ENCODE assay signal across 12 cellular contexts in genomic region chr6:30816791-30817739, GRCh38.
A peak's percentile ranks its signal among the peaks of the same experiment; 100 is the strongest.
DNase-seq lines count a peak whose midpoint lies in the region; ATAC-seq, FAIRE-seq and TF ChIP-seq lines count a peak whose summit lies in the region.
"Had no signal": no experiment of that assay in that cellular context is flagged by ENCODE, and none has a peak within 500 bp of the region (broad histone marks: within the 10 kb centered on the region; RNA-seq: fewer than 3 reads in every experiment).

No MANE protein-coding gene starts in this region.

- WGBS in GM12878 (ENCODE audit: insufficient coverage, insufficient replicate concordance, low lambda C conversion rate, missing lambda C conversion rate), result 51% methylated on average over 9 of the region's 9 CpGs
- WGBS in suprapubic skin, result 70% methylated on average over 6 of the region's 9 CpGs

- H3K4me3 ChIP-seq in GM12878 (no peak overlapping the region), suprapubic skin (no peak overlapping the region), osteoblast (ENCODE audit: insufficient read depth, low read length) (no peak overlapping the region)
- H3K4me3 ChIP-seq: BLaER1, GM23338 had no signal

- peak overlapping the region; percentile 3; the same call in 1 of the 2 replicates for H3K9ac ChIP-seq in GM12878 (ENCODE audit: control insufficient read depth, insufficient read depth, low read length)
- H3K9ac ChIP-seq: BLaER1 had no signal

- H3K27me3 ChIP-seq in GM12878 (replicated peaks in 1 of 2; ENCODE audit: control insufficient read depth in 2 of 2, insufficient read depth in 2 of 2, low read length in 1 of 2) (no peaks in the 10 kb centered on the region), suprapubic skin (no peaks in the 10 kb centered on the region), osteoblast (ENCODE audit: insufficient read depth, low read length) (no peaks in the 10 kb centered on the region)
- H3K27me3 ChIP-seq: BLaER1 had no signal

- POLR2A ChIA-PET in GM12878 (lab: Charles Lee), result interaction anchor here (0.6 to 3.9 kb wide), 12 partner anchors 35 to 79 kb away, joined by 3 to 14 read pairs (median 4); partner anchors contain the start of genes DDR1 and IER3

- in situ Hi-C loops in GM12878 (cut with MboI), result no loop called here

- peak; percentile 46 for DNase-seq in stimulated activated CD4-positive, alpha-beta T cell treated with anti-CD3 and anti-CD28 coated beads, Interleukin-15, amount 100 ng/mL, for 24 hours
- DNase-seq in stimulated activated CD4-positive, alpha-beta T cell treated with anti-CD3 and anti-CD28 coated beads, Interleukin-12 subunit alpha, Interleukin-12 subunit beta, amount 100 ng/mL, for 4 hours, result no peak
- DNase-seq in GM12878 (ENCODE audit: low read depth, low spot score) (peak; percentile 84), suprapubic skin (ENCODE audit: low spot score in 2 of 2) (no peak), osteoblast (ENCODE audit: insufficient read length, low spot score, missing footprints) (no peak), frontal cortex (ENCODE audit: low spot score in 2 of 2) (no peak), Right ventricle myocardium inferior (ENCODE audit: missing footprints) (no peak)
- DNase-seq: amniotic stem cell, occipital lobe had no signal

- intact Hi-C loops in GM12878 (cut with micrococcal nuclease; ENCODE audit: unreplicated experiment), result loop anchor here (1.0 kb wide), 1 partner anchor 59 kb away; no protein-coding TSS in a partner anchor
- intact Hi-C loops in Right ventricle myocardium inferior (cut with DNase I), result no loop called here

- FAIRE-seq in GM12878 (lab: Jason Lieb, UNC) (peak; percentile 7), frontal cortex (lab: Jason Lieb, UNC) (no peak)

- H4K20me1 ChIP-seq in GM12878 (ENCODE audit: control insufficient read depth, insufficient read depth), result no peaks in the 10 kb centered on the region
- H4K20me1 ChIP-seq in osteoblast (ENCODE audit: insufficient read depth, low read length), result no peaks in the 10 kb centered on the region
- H4K20me1 ChIP-seq: BLaER1 had no signal

- CTCF ChIA-PET in GM12878 (lab: Yijun Ruan, JAX), result interaction anchor here (0.6 to 1.1 kb wide), 3 partner anchors 50 to 263 kb away, joined by 3 read pairs; no protein-coding TSS in a partner anchor

- H3K4me2 ChIP-seq in GM12878 (ENCODE audit: control insufficient read depth, insufficient read depth) (no peak overlapping the region), osteoblast (ENCODE audit: insufficient read depth, low read length) (no peak overlapping the region)
- H3K4me2 ChIP-seq: BLaER1, GM23338 had no signal

- BruUV-seq in GM12878 (replicated peaks; lab: Mats Ljungman, UMichigan), result no TSS peak

- RAD21 ChIA-PET in GM12878 (lab: Charles Lee; ENCODE audit: unreplicated experiment), result interaction anchor here (1.0 to 2.0 kb wide), 8 partner anchors 48 to 79 kb away, joined by 3 to 11 read pairs (median 4); no protein-coding TSS in a partner anchor

- no peak for TF ChIP-seq CTCF in GM12878 (IDR thresholded peaks at IDR 0.05 in 2 of 3, conservative IDR thresholded peaks at IDR 0.05 in 1 of 3; ENCODE audit: control insufficient read depth in 2 of 3, extremely low read depth in 1 of 3, insufficient read depth in 1 of 3, low read depth in 3 of 3, low read length in 3 of 3)
- TF ChIP-seq CTCF in suprapubic skin (IDR thresholded peaks at IDR 0.05), result no peak
- TF ChIP-seq CTCF in osteoblast (IDR thresholded peaks at IDR 0.05; ENCODE audit: extremely low read depth, low read depth, low read length), result no peak

- H3K9me3 ChIP-seq in GM12878 (replicated peaks; ENCODE audit: control insufficient read depth, insufficient read depth, low read length), result peaks cover 3% of the 10 kb centered on the region; the same call in 2 of the 3 replicates
- no peaks in the 10 kb centered on the region for H3K9me3 ChIP-seq in suprapubic skin
- no peaks in the 10 kb centered on the region for H3K9me3 ChIP-seq in osteoblast (ENCODE audit: low read depth, low read length)
- H3K9me3 ChIP-seq: BLaER1 had no signal

- H3K79me2 ChIP-seq in GM12878 (ENCODE audit: control insufficient read depth, insufficient read depth, low read length) (no peaks in the 10 kb centered on the region), osteoblast (ENCODE audit: insufficient read depth, low read length) (no peaks in the 10 kb centered on the region)

- no peaks in the 10 kb centered on the region for H3K36me3 ChIP-seq in GM12878 (ENCODE audit: control insufficient read depth in 2 of 2, insufficient read depth in 2 of 2, low read length in 1 of 2)
- H3K36me3 ChIP-seq in suprapubic skin, result no peaks in the 10 kb centered on the region
- H3K36me3 ChIP-seq in osteoblast (ENCODE audit: insufficient read depth, low read length), result no peaks in the 10 kb centered on the region
- H3K36me3 ChIP-seq: BLaER1 had no signal

- no peak for TF ChIP-seq POLR2A in GM12878 (IDR thresholded peaks at IDR 0.05; ENCODE audit: low read depth, low read length)
- no peak for TF ChIP-seq POLR2A in suprapubic skin (IDR thresholded peaks at IDR 0.05)

- SMC1A ChIA-PET in GM12878 (lab: Charles Lee; ENCODE audit: uncharacterized antibody, unreplicated experiment), result interaction anchor here (0.6 to 16.8 kb wide), 9 partner anchors 9 to 202 kb away, joined by 3 to 217 read pairs (median 4); no protein-coding TSS in a partner anchor

- ATAC-seq in HG03378 (IDR thresholded peaks at IDR 0.05; ENCODE audit: unreplicated experiment) (peak; percentile 51), GM12878 (peak; percentile 83), Right ventricle myocardium inferior (no peak)
- ATAC-seq: GM23338 had no signal

- H3K27ac ChIP-seq in GM12878 (ENCODE audit: control insufficient read depth, insufficient read depth) (peak overlapping the region; percentile 33), suprapubic skin (peak overlapping the region; percentile 39), osteoblast (ENCODE audit: low read depth, low read length) (no peak overlapping the region)
- H3K27ac ChIP-seq: BLaER1 had no signal

- H3K4me1 ChIP-seq in GM12878 (ENCODE audit: control insufficient read depth, insufficient read depth, low read length) (peaks cover 32% of the 10 kb centered on the region), suprapubic skin (peaks cover 60% of the 10 kb centered on the region), osteoblast (ENCODE audit: insufficient read depth, low read length) (peaks cover 49% of the 10 kb centered on the region)

- TF ChIP-seq EP300 in GM12878 (IDR thresholded peaks at IDR 0.05; ENCODE audit: borderline replicate concordance in 1 of 2, control insufficient read depth in 1 of 2, low read depth in 2 of 2, low read length in 2 of 2), result peak; percentile 71 to 86; a peak in 3 of 4 replicates
- no peak for TF ChIP-seq EP300 in suprapubic skin (IDR thresholded peaks at IDR 0.05)

- peak overlapping the region; percentile 63 for H2AFZ ChIP-seq in GM12878 (ENCODE audit: control insufficient read depth, low read depth, low read length)
- H2AFZ ChIP-seq in osteoblast (ENCODE audit: low read length), result no peak overlapping the region
- H2AFZ ChIP-seq: GM23338 had no signal

- TF ChIP-seq RAD21 in GM12878 (IDR thresholded peaks at IDR 0.05; ENCODE audit: insufficient read depth, low read depth, low read length), result no peak

TF ChIP-seq in GM12878, 131 proteins besides CTCF, POLR2A, EP300 and RAD21 (continues in another document):
- TF ChIP-seq RUNX3 (IDR thresholded peaks at IDR 0.05; ENCODE audit: low read length) (peak; percentile 81), SMAD1 (IDR thresholded peaks at IDR 0.05; ENCODE audit: low read depth, partially characterized antibody) (peak; percentile 60), IRF5 (IDR thresholded peaks at IDR 0.05; ENCODE audit: borderline replicate concordance) (no peak), PML (IDR thresholded peaks at IDR 0.05; ENCODE audit: low read length) (no peak), GABPA (IDR thresholded peaks at IDR 0.05; ENCODE audit: low read depth) (no peak), SMC3 (IDR thresholded peaks at IDR 0.05; ENCODE audit: borderline replicate concordance, low read length) (no peak), YBX1 (IDR thresholded peaks at IDR 0.05) (no peak), PBX3 (IDR thresholded peaks at IDR 0.05; ENCODE audit: insufficient replicate concordance, low read depth, low read length) (no peak), BMI1 (IDR thresholded peaks at IDR 0.05; ENCODE audit: borderline replicate concordance) (peak; percentile 64), RELA (IDR thresholded peaks at IDR 0.05; ENCODE audit: borderline replicate concordance, partially characterized antibody) (peak; percentile 96)

Comparison
In these comparisons a context has a peak if more than half of its experiments do, and no peak if none do; other contexts are left out.
1. DNase-seq: peak in stimulated activated CD4-positive, alpha-beta T cell treated with anti-CD3 and anti-CD28 coated beads, Interleukin-15, amount 100 ng/mL, for 24 hours (single experiment) and GM12878 (single experiment); none in stimulated activated CD4-positive, alpha-beta T cell treated with anti-CD3 and anti-CD28 coated beads, Interleukin-12 subunit alpha, Interleukin-12 subunit beta, amount 100 ng/mL, for 4 hours (single experiment), suprapubic skin (0 of 2), osteoblast (single experiment), frontal cortex (0 of 2) and Right ventricle myocardium inferior (single experiment).